ENCODE assay signal across 8 cellular contexts in genomic region chr1:29746076-29746665, GRCh38.
"Had no signal": no experiment of that assay in that cellular context is flagged by ENCODE, and none has a peak within 500 bp of the region (broad histone marks: within the 10 kb centered on the region; RNA-seq: fewer than 3 reads in every experiment).

No MANE protein-coding gene starts in this region.

- H3K36me3 ChIP-seq: HAP-1 had no signal

- H3K27ac ChIP-seq: GM23248 had no signal

- H3K4me1 ChIP-seq: HAP-1 had no signal

- DNase-seq: GM23248, GOT3, H7, HFFc6, IMR-90 had no signal

- H3K9me3 ChIP-seq: HAP-1 had no signal

- ATAC-seq: HCT116, K562 had no signal

- H3K4me3 ChIP-seq: GM23248, HAP-1, K562 had no signal
